Comparison of ENCODE assay signal across 2 cellular contexts in genomic region chr5:39024005-39024404, GRCh38.
TF ChIP-seq lines count a peak whose summit lies in the region.

No MANE protein-coding gene starts in this region.

TF ChIP-seq in A549, 52 proteins besides CTCF, POLR2A, EP300 and RAD21 (continued from another document):
- TF ChIP-seq CBX8 (IDR thresholded peaks at IDR 0.05) (no peak), JUN (IDR thresholded peaks at IDR 0.05) (no peak), ZFP36 (IDR thresholded peaks at IDR 0.05; ENCODE audit: borderline replicate concordance, partially characterized antibody) (no peak), ZNF302 (CRISPR knock-in tag; IDR thresholded peaks at IDR 0.05) (no peak), ZSCAN20 (CRISPR knock-in tag; IDR thresholded peaks at IDR 0.05) (no peak), KDM5A (IDR thresholded peaks at IDR 0.05) (no peak), BHLHE40 (IDR thresholded peaks at IDR 0.05; ENCODE audit: low read depth, low read length) (no peak)

TF ChIP-seq in HCT116, 20 proteins besides CTCF, POLR2A, EP300 and RAD21 (continued from another document):
- no peak for TF ChIP-seq ZBTB33 (IDR thresholded peaks at IDR 0.05; ENCODE audit: extremely low read depth, insufficient replicate concordance, low read length)
- TF ChIP-seq MAX (IDR thresholded peaks at IDR 0.05) = no peak
- no peak for TF ChIP-seq JUND (IDR thresholded peaks at IDR 0.05)
- TF ChIP-seq CBX3 (IDR thresholded peaks at IDR 0.05; ENCODE audit: low read depth) = no peak
- TF ChIP-seq REST (IDR thresholded peaks at IDR 0.05; ENCODE audit: low read depth) = no peak
- no peak for TF ChIP-seq ZNF274 (IDR thresholded peaks at IDR 0.05; ENCODE audit: low read depth, low read length)
- TF ChIP-seq EZH2 (IDR thresholded peaks at IDR 0.05) = no peak
TF ChIP-seq in HCT116: peak in this region for 0.
